Comparison of ENCODE assay signal across 24 cellular contexts in the genomic region with DNA sequence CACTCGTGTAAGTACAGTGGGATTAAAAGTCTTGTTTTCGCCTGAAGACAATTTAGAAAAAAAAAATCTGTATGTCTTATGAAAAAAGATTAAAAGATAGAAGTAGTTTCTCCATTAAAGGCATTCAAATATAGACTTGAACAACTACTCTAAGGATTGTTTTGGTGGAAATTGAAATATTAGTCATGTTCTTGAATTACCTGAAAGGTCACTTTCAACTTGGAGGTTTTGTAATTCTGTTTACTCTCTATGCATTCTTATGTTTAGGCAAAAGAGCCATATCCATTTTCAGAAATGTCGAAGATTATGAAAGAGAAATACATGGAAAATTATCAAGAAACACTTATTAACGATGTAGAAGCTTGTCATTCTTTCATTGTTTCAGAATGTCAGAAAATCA.
A peak's percentile ranks its signal among the peaks of the same experiment; 100 is the strongest.
DNase-seq lines count a peak whose midpoint lies in the region; ATAC-seq, FAIRE-seq and TF ChIP-seq lines count a peak whose summit lies in the region.
"Had no signal": no experiment of that assay in that cellular context is flagged by ENCODE, and none has a peak within 500 bp of the region (broad histone marks: within the 10 kb centered on the region; RNA-seq: fewer than 3 reads in every experiment).

No MANE protein-coding gene starts in this region.

- H3K27me3 ChIP-seq in PC-3 (ENCODE audit: low read length) (no peaks in the 10 kb centered on the region), K562 (ENCODE audit: control insufficient read depth in 2 of 2, insufficient read depth in 2 of 2, low read length in 2 of 2) (no peaks in the 10 kb centered on the region), smooth muscle cell (ENCODE audit: low read depth) (no peaks in the 10 kb centered on the region), GM23338 (ENCODE audit: insufficient read depth) (no peaks in the 10 kb centered on the region)
- H3K27me3 ChIP-seq: BE2C; BLaER1 treated with 17β-estradiol and CSF1 and Interleukin-3, amounts not matched to agents 10 nM and 100 nM had no signal

- intact Hi-C loops in PC-3 (cut with micrococcal nuclease), result no loop called here
- intact Hi-C loops in K562 (cut with micrococcal nuclease), result no loop called here

- TF ChIP-seq RAD21 in K562 (CRISPR knock-in tag; conservative IDR thresholded peaks at IDR 0.05 in 1 of 2, IDR thresholded peaks at IDR 0.05 in 1 of 2), result no peak

- H3K4me2 ChIP-seq in PC-3 (ENCODE audit: low read length) (peak overlapping the region; percentile 39; the same call in 1 of the 2 replicates), K562 (ENCODE audit: insufficient read depth, low read length) (no peak overlapping the region), smooth muscle cell (no peak overlapping the region), GM23338 (no peak overlapping the region)
- H3K4me2 ChIP-seq: A549; BLaER1 treated with 17β-estradiol and CSF1 and Interleukin-3, amounts not matched to agents 10 nM and 100 nM had no signal

- ATAC-seq in PC-3, result no peak; the same call in 1 of the 2 replicates
- no peak for ATAC-seq in K562
- ATAC-seq in esophagus mucosa, result peak; percentile 74
- no peak for ATAC-seq in natural killer cell treated with Interleukin-12 subunit alpha and Interleukin-12 subunit beta and Interleukin-15 and Interleukin-18, amount 100 ng/mL, for 72 hours
- no peak for ATAC-seq in GM23338
- ATAC-seq: A549, HCT116 had no signal

- H3K9ac ChIP-seq in PC-3 (ENCODE audit: low read length) (no peak overlapping the region), K562 (ENCODE audit: insufficient read depth in 1 of 2, low read depth in 2 of 2, low read length in 2 of 2) (no peak overlapping the region), smooth muscle cell (ENCODE audit: low read depth) (no peak overlapping the region)
- H3K9ac ChIP-seq: BLaER1 treated with 17β-estradiol and CSF1 and Interleukin-3, amounts not matched to agents 10 nM and 100 nM; GM23248 had no signal

- WGBS in K562 (ENCODE audit: insufficient coverage, low coverage, missing lambda C conversion rate), result 57% methylated on average over 4 of the region's 4 CpGs
- 64% methylated on average over 4 of the region's 4 CpGs for WGBS in smooth muscle cell (ENCODE audit: low lambda C conversion rate)

- H3K4me3 Mint-ChIP-seq in natural killer cell treated with Interleukin-12 subunit alpha and Interleukin-12 subunit beta and Interleukin-15 and Interleukin-18, amount 100 ng/mL, for 72 hours, result no peak overlapping the region
- H3K4me3 Mint-ChIP-seq in GM23338, result no peak overlapping the region
- H3K4me3 Mint-ChIP-seq: CD14-positive monocyte; CD4-positive, alpha-beta T cell; CD8-positive, alpha-beta memory T cell; H9 had no signal

- POLR2A ChIA-PET in PC-3 (lab: Charles Lee; ENCODE audit: unreplicated experiment), result no interaction called here
- POLR2A ChIA-PET in K562 (lab: Yijun Ruan, JAX), result interaction anchor here (0.5 to 1.5 kb wide), 2 partner anchors 122 to 334 kb away, joined by 3 read pairs; no protein-coding TSS in a partner anchor

- no peaks in the 10 kb centered on the region for H3K36me3 Mint-ChIP-seq in natural killer cell treated with Interleukin-12 subunit alpha and Interleukin-12 subunit beta and Interleukin-15 and Interleukin-18, amount 100 ng/mL, for 72 hours
- H3K36me3 Mint-ChIP-seq in GM23338 (ENCODE audit: low read depth), result no peaks in the 10 kb centered on the region
- H3K36me3 Mint-ChIP-seq: CD14-positive monocyte; CD8-positive, alpha-beta memory T cell had no signal

- H4K20me1 ChIP-seq in PC-3 (ENCODE audit: low read length), result no peaks in the 10 kb centered on the region
- H4K20me1 ChIP-seq in K562 (replicated peaks; ENCODE audit: control insufficient read depth, insufficient read depth, low read length), result no peaks in the 10 kb centered on the region
- no peaks in the 10 kb centered on the region for H4K20me1 ChIP-seq in smooth muscle cell (ENCODE audit: low read depth)
- H4K20me1 ChIP-seq in GM23338 (replicated peaks; ENCODE audit: insufficient read depth), result no peaks in the 10 kb centered on the region
- H4K20me1 ChIP-seq: BLaER1 treated with 17β-estradiol and CSF1 and Interleukin-3, amounts not matched to agents 10 nM and 100 nM had no signal

- in situ Hi-C loops in K562 (cut with MboI), result no loop called here

- H3K79me2 ChIP-seq in PC-3 (ENCODE audit: low read length) (no peaks in the 10 kb centered on the region), K562 (ENCODE audit: control insufficient read depth, insufficient read depth, low read length) (no peaks in the 10 kb centered on the region), smooth muscle cell (ENCODE audit: low read depth) (no peaks in the 10 kb centered on the region), GM23338 (replicated peaks; ENCODE audit: insufficient read depth) (no peaks in the 10 kb centered on the region)

- H3K9me3 ChIP-seq in PC-3 (ENCODE audit: low read length) (no peaks in the 10 kb centered on the region), K562 (replicated peaks; ENCODE audit: control insufficient read depth, insufficient read depth, low read depth, low read length) (no peaks in the 10 kb centered on the region), smooth muscle cell (replicated peaks; ENCODE audit: low read depth) (no peaks in the 10 kb centered on the region)
- H3K9me3 ChIP-seq: A549, BE2C had no signal

- H3F3A ChIP-seq in PC-3 (ENCODE audit: low read length, unreplicated experiment) (no peaks in the 10 kb centered on the region), smooth muscle cell (ENCODE audit: low read depth) (no peaks in the 10 kb centered on the region), GM23338 (replicated peaks; ENCODE audit: low read depth) (no peaks in the 10 kb centered on the region)

- FAIRE-seq in K562 (lab: Jason Lieb, UNC), result no peak
- FAIRE-seq: A549, GM19239 had no signal

- H3K9me1 ChIP-seq in K562 (ENCODE audit: control insufficient read depth, insufficient read depth, low read length), result no peaks in the 10 kb centered on the region

- BruUV-seq in PC-3 (replicated peaks; lab: Mats Ljungman, UMichigan) (no TSS peak), K562 (replicated peaks; lab: Mats Ljungman, UMichigan) (no TSS peak)

- H3K27ac Mint-ChIP-seq in natural killer cell treated with Interleukin-12 subunit alpha and Interleukin-12 subunit beta and Interleukin-15 and Interleukin-18, amount 100 ng/mL, for 72 hours, result no peak overlapping the region
- H3K27ac Mint-ChIP-seq in GM23338, result no peak overlapping the region
- H3K27ac Mint-ChIP-seq: CD14-positive monocyte; CD4-positive, alpha-beta T cell; CD8-positive, alpha-beta memory T cell; H9 had no signal

- H3K36me3 ChIP-seq in PC-3 (ENCODE audit: low read depth, low read length) (no peaks in the 10 kb centered on the region), K562 (ENCODE audit: control insufficient read depth, insufficient read depth, low read length) (no peaks in the 10 kb centered on the region), smooth muscle cell (ENCODE audit: low read depth) (no peaks in the 10 kb centered on the region), GM23338 (ENCODE audit: insufficient read depth) (no peaks in the 10 kb centered on the region)
- H3K36me3 ChIP-seq: BE2C; BLaER1 treated with 17β-estradiol and CSF1 and Interleukin-3, amounts not matched to agents 10 nM and 100 nM had no signal

- CTCF ChIA-PET in PC-3 (lab: Charles Lee), result no interaction called here
- CTCF ChIA-PET in K562 (lab: Yijun Ruan, JAX; ENCODE audit: low intra/inter-chr PET ratio), result no interaction called here

- H3K4me1 ChIP-seq in PC-3 (ENCODE audit: insufficient read depth, low read length) (peaks cover 13% of the 10 kb centered on the region), K562 (replicated peaks in 1 of 2; ENCODE audit: control insufficient read depth in 2 of 2, insufficient read depth in 2 of 2, low read length in 2 of 2) (no peaks in the 10 kb centered on the region), smooth muscle cell (ENCODE audit: low read depth) (no peaks in the 10 kb centered on the region), GM23338 (ENCODE audit: insufficient read depth) (no peaks in the 10 kb centered on the region)
- H3K4me1 ChIP-seq: A549, BE2C had no signal

- no peak overlapping the region for H3K27ac ChIP-seq in PC-3 (ENCODE audit: low read length)
- no peak overlapping the region for H3K27ac ChIP-seq in K562 (ENCODE audit: extremely low read depth, low read depth, low read length)
- H3K27ac ChIP-seq in smooth muscle cell (ENCODE audit: low read depth), result no peak overlapping the region
- H3K27ac ChIP-seq in GM23338 (ENCODE audit: low read depth), result no peak overlapping the region
- H3K27ac ChIP-seq: A549; BLaER1 treated with 17β-estradiol and CSF1 and Interleukin-3, amounts not matched to agents 10 nM and 100 nM; GM23248 had no signal

- H3K9me3 Mint-ChIP-seq in natural killer cell treated with Interleukin-12 subunit alpha and Interleukin-12 subunit beta and Interleukin-15 and Interleukin-18, amount 100 ng/mL, for 72 hours, result no peaks in the 10 kb centered on the region
- H3K9me3 Mint-ChIP-seq in GM23338, result no peaks in the 10 kb centered on the region
- H3K9me3 Mint-ChIP-seq: CD4-positive, alpha-beta T cell; CD8-positive, alpha-beta memory T cell; H9 had no signal

- no peak for TF ChIP-seq EP300 in K562 (IDR thresholded peaks at IDR 0.05; ENCODE audit: low read length)

- H3K4me1 Mint-ChIP-seq in natural killer cell treated with Interleukin-12 subunit alpha and Interleukin-12 subunit beta and Interleukin-15 and Interleukin-18, amount 100 ng/mL, for 72 hours (ENCODE audit: low read depth in 2 of 2), result peaks cover 5 to 16% of the 10 kb centered on the region in 2 donors
- peaks cover 4% of the 10 kb centered on the region; the same call in 2 of the 3 replicates for H3K4me1 Mint-ChIP-seq in GM23338

- DNase-seq in PC-3, result peak; percentile 71
- DNase-seq in K562 (ENCODE audit: extremely low read depth in 1 of 4, low spot score in 3 of 4), result no peak
- DNase-seq in smooth muscle cell (lab: John Stamatoyannopoulos, UW; ENCODE audit: unreplicated experiment), result no peak
- no peak for DNase-seq in natural killer cell treated with Interleukin-12 subunit alpha and Interleukin-12 subunit beta and Interleukin-15 and Interleukin-18, amount 100 ng/mL, for 72 hours (ENCODE audit: low spot score)
- no peak for DNase-seq in SK-N-DZ (ENCODE audit: low spot score)
- DNase-seq in OCI-M2 (lab: John Stamatoyannopoulos, UW; ENCODE audit: unreplicated experiment), result no peak
- no peak for DNase-seq in GM23338 (ENCODE audit: low spot score)
- DNase-seq: 8988T; ACHN; AML-193; BE2C; CD4-positive, alpha-beta T cell; CD8-positive, alpha-beta memory T cell; DMS53; DMS79 treated with DMSO at 0.1 percent for 48 hours; GF-D8; GM23248; H9 had no signal

- H3K9me2 ChIP-seq in PC-3 (replicated peaks; ENCODE audit: low read length), result no peaks in the 10 kb centered on the region
- no peaks in the 10 kb centered on the region for H3K9me2 ChIP-seq in GM23338 (ENCODE audit: insufficient read depth)

- H3K4me3 ChIP-seq in PC-3 (ENCODE audit: low read length), result no peak overlapping the region
- H3K4me3 ChIP-seq in K562, result no peak overlapping the region
- H3K4me3 ChIP-seq in smooth muscle cell, result no peak overlapping the region
- no peak overlapping the region for H3K4me3 ChIP-seq in GM23338
- H3K4me3 ChIP-seq: A549; BLaER1 treated with 17β-estradiol and CSF1 and Interleukin-3, amounts not matched to agents 10 nM and 100 nM; GM23248 had no signal

- H3K27me3 Mint-ChIP-seq in natural killer cell treated with Interleukin-12 subunit alpha and Interleukin-12 subunit beta and Interleukin-15 and Interleukin-18, amount 100 ng/mL, for 72 hours, result peaks cover 0 to 11% of the 10 kb centered on the region in 2 donors
- H3K27me3 Mint-ChIP-seq in GM23338 (ENCODE audit: insufficient read depth, low read depth, poor library complexity), result no peaks in the 10 kb centered on the region

- TF ChIP-seq CTCF in PC-3 (conservative IDR thresholded peaks at IDR 0.05; ENCODE audit: low read depth, low read length) (no peak), K562 (IDR thresholded peaks at IDR 0.05 in 2 of 3, conservative IDR thresholded peaks at IDR 0.05 in 1 of 3; ENCODE audit: insufficient read depth in 2 of 3, low read depth in 1 of 3, low read length in 3 of 3) (no peak), smooth muscle cell (IDR thresholded peaks at IDR 0.05; ENCODE audit: borderline replicate concordance, insufficient read depth, poor library complexity, severe bottlenecking) (no peak), GM23338 (conservative IDR thresholded peaks at IDR 0.05; ENCODE audit: low read depth in 2 of 2) (no peak)

- TF ChIP-seq POLR2A in K562 (conservative IDR thresholded peaks at IDR 0.05), result no peak

- H2AFZ ChIP-seq in PC-3 (ENCODE audit: low read length) (no peak overlapping the region), K562 (ENCODE audit: low read depth, low read length) (peak overlapping the region; percentile 21; the same call in 1 of the 2 replicates), smooth muscle cell (ENCODE audit: low read depth) (peak overlapping the region; percentile 20), GM23338 (no peak overlapping the region)
- H2AFZ ChIP-seq: GM23248 had no signal

Comparison
In these comparisons a context has a peak if more than half of its experiments do, and no peak if none do; other contexts are left out.
1. H2AFZ ChIP-seq: peak in K562 (single experiment) and smooth muscle cell (single experiment); none in PC-3 (single experiment) and GM23338 (single experiment).